1 cellular context compared by ENCODE assay signal in the genomic region with DNA sequence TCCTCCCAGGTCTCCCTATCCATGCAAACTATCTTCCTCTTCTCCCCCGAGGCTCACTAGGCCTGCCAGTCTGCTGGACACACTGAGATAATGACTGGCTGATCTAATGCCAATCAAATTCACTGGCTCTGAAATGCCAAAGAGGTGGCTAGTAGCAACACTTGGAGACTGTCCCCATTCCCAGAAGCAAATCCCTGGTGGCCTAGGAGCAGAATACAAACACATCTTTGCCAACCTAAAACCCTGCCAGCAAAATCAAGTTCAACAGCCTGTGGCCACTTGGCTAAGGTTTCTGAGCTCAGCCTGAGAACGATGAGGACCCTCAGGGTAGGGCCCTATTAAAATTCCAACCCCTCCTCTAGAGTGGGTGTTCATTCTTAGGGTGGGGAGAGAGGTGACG.
TF ChIP-seq lines count a peak whose summit lies in the region.

No MANE protein-coding gene starts in this region.

TF ChIP-seq in HepG2, 621 proteins besides CTCF, POLR2A, EP300 and RAD21 (continued from another document):
- TF ChIP-seq, protein P1, sequence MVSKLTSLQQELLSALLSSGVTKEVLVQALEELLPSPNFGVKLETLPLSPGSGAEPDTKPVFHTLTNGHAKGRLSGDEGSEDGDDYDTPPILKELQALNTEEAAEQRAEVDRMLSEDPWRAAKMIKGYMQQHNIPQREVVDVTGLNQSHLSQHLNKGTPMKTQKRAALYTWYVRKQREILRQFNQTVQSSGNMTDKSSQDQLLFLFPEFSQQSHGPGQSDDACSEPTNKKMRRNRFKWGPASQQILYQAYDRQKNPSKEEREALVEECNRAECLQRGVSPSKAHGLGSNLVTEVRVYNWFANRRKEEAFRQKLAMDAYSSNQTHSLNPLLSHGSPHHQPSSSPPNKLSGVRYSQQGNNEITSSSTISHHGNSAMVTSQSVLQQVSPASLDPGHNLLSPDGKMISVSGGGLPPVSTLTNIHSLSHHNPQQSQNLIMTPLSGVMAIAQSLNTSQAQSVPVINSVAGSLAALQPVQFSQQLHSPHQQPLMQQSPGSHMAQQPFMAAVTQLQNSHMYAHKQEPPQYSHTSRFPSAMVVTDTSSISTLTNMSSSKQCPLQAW (CRISPR knock-in tag; IDR thresholded peaks at IDR 0.05) = no peak
- TF ChIP-seq CREB1 (IDR thresholded peaks at IDR 0.05) (no peak), CREB1 (CRISPR knock-in tag; IDR thresholded peaks at IDR 0.05) (no peak), ZNF543 (CRISPR knock-in tag; IDR thresholded peaks at IDR 0.05) (no peak), NFKBIZ (CRISPR knock-in tag; IDR thresholded peaks at IDR 0.05) (no peak), FOXM1 (CRISPR knock-in tag; IDR thresholded peaks at IDR 0.05) (no peak), NFKB2 (CRISPR knock-in tag; IDR thresholded peaks at IDR 0.05; ENCODE audit: borderline replicate concordance) (no peak), MTA3 (CRISPR knock-in tag; IDR thresholded peaks at IDR 0.05) (no peak), ZNF558 (CRISPR knock-in tag; IDR thresholded peaks at IDR 0.05; ENCODE audit: borderline replicate concordance) (no peak), NFYC (CRISPR knock-in tag; IDR thresholded peaks at IDR 0.05) (no peak)
- TF ChIP-seq, protein P2, sequence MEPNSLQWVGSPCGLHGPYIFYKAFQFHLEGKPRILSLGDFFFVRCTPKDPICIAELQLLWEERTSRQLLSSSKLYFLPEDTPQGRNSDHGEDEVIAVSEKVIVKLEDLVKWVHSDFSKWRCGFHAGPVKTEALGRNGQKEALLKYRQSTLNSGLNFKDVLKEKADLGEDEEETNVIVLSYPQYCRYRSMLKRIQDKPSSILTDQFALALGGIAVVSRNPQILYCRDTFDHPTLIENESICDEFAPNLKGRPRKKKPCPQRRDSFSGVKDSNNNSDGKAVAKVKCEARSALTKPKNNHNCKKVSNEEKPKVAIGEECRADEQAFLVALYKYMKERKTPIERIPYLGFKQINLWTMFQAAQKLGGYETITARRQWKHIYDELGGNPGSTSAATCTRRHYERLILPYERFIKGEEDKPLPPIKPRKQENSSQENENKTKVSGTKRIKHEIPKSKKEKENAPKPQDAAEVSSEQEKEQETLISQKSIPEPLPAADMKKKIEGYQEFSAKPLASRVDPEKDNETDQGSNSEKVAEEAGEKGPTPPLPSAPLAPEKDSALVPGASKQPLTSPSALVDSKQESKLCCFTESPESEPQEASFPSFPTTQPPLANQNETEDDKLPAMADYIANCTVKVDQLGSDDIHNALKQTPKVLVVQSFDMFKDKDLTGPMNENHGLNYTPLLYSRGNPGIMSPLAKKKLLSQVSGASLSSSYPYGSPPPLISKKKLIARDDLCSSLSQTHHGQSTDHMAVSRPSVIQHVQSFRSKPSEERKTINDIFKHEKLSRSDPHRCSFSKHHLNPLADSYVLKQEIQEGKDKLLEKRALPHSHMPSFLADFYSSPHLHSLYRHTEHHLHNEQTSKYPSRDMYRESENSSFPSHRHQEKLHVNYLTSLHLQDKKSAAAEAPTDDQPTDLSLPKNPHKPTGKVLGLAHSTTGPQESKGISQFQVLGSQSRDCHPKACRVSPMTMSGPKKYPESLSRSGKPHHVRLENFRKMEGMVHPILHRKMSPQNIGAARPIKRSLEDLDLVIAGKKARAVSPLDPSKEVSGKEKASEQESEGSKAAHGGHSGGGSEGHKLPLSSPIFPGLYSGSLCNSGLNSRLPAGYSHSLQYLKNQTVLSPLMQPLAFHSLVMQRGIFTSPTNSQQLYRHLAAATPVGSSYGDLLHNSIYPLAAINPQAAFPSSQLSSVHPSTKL (CRISPR knock-in tag; IDR thresholded peaks at IDR 0.05) = no peak
- TF ChIP-seq, protein P3, sequence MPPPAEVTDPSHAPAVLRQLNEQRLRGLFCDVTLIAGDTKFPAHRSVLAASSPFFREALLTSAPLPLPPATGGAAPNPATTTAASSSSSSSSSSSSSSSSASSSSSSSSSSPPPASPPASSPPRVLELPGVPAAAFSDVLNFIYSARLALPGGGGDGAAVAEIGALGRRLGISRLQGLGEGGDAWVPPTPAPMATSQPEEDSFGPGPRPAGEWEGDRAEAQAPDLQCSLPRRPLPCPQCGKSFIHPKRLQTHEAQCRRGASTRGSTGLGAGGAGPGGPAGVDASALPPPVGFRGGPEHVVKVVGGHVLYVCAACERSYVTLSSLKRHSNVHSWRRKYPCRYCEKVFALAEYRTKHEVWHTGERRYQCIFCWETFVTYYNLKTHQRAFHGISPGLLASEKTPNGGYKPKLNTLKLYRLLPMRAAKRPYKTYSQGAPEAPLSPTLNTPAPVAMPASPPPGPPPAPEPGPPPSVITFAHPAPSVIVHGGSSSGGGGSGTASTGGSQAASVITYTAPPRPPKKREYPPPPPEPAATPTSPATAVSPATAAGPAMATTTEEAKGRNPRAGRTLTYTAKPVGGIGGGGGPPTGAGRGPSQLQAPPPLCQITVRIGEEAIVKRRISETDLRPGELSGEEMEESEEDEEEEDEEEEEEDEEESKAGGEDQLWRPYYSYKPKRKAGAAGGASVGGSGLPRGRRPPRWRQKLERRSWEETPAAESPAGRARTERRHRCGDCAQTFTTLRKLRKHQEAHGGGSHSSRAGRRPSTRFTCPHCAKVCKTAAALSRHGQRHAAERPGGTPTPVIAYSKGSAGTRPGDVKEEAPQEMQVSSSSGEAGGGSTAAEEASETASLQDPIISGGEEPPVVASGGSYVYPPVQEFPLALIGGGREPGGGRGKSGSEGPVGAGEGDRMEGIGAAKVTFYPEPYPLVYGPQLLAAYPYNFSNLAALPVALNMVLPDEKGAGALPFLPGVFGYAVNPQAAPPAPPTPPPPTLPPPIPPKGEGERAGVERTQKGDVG (CRISPR knock-in tag; IDR thresholded peaks at IDR 0.05; ENCODE audit: borderline replicate concordance) = no peak
- TF ChIP-seq, protein P4, sequence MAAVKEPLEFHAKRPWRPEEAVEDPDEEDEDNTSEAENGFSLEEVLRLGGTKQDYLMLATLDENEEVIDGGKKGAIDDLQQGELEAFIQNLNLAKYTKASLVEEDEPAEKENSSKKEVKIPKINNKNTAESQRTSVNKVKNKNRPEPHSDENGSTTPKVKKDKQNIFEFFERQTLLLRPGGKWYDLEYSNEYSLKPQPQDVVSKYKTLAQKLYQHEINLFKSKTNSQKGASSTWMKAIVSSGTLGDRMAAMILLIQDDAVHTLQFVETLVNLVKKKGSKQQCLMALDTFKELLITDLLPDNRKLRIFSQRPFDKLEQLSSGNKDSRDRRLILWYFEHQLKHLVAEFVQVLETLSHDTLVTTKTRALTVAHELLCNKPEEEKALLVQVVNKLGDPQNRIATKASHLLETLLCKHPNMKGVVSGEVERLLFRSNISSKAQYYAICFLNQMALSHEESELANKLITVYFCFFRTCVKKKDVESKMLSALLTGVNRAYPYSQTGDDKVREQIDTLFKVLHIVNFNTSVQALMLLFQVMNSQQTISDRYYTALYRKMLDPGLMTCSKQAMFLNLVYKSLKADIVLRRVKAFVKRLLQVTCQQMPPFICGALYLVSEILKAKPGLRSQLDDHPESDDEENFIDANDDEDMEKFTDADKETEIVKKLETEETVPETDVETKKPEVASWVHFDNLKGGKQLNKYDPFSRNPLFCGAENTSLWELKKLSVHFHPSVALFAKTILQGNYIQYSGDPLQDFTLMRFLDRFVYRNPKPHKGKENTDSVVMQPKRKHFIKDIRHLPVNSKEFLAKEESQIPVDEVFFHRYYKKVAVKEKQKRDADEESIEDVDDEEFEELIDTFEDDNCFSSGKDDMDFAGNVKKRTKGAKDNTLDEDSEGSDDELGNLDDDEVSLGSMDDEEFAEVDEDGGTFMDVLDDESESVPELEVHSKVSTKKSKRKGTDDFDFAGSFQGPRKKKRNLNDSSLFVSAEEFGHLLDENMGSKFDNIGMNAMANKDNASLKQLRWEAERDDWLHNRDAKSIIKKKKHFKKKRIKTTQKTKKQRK (IDR thresholded peaks at IDR 0.05; ENCODE audit: low read length) = no peak
